10 cellular contexts compared by ENCODE assay signal in genomic region chr2:68764781-68765385, GRCh38. TPM values are rescaled to one million over a fixed set of nuclear protein-coding genes. Genes with fewer than 3 reads are reported as not detected.
DNase-seq lines count a peak whose midpoint lies in the region; ATAC-seq and TF ChIP-seq lines count a peak whose summit lies in the region.
"Had no signal": no experiment of that assay in that cellular context is flagged by ENCODE, and none has a peak within 500 bp of the region (broad histone marks: within the 10 kb centered on the region; RNA-seq: fewer than 3 reads in every experiment).

No MANE protein-coding gene starts in this region.

- H4K8ac ChIP-seq in trophoblast cell (ENCODE audit: low read depth, low read length) = no peak overlapping the region

- H3K9ac ChIP-seq in PC-3 (ENCODE audit: low read length) (no peak overlapping the region), duodenal mucosa (ENCODE audit: low read depth in 1 of 2, low read length in 2 of 2) (peak overlapping the region; percentile 3 to 34), trophoblast cell (ENCODE audit: low read length) (no peak overlapping the region)

- peaks cover 43% of the 10 kb centered on the region for H3K27me3 ChIP-seq in PC-3 (ENCODE audit: low read length)
- no peaks in the 10 kb centered on the region for H3K27me3 ChIP-seq in duodenal mucosa (ENCODE audit: control insufficient read depth in 1 of 2, insufficient read depth in 2 of 2, low read length in 2 of 2)
- H3K27me3 ChIP-seq in trophoblast cell (ENCODE audit: insufficient read depth, low read length) = no peaks in the 10 kb centered on the region

- no peaks in the 10 kb centered on the region for H3K36me3 ChIP-seq in PC-3 (ENCODE audit: low read depth, low read length)
- no peaks in the 10 kb centered on the region for H3K36me3 ChIP-seq in duodenal mucosa (ENCODE audit: control insufficient read depth in 1 of 2, insufficient read depth in 2 of 2, low read length in 2 of 2)
- H3K36me3 ChIP-seq in trophoblast cell (ENCODE audit: control insufficient read depth in 1 of 2, insufficient read depth in 2 of 2, low read length in 2 of 2) = no peaks in the 10 kb centered on the region

- H3K9me2 ChIP-seq in PC-3 (replicated peaks; ENCODE audit: low read length) = no peaks in the 10 kb centered on the region

- peak overlapping the region; percentile 47 for H2BK5ac ChIP-seq in trophoblast cell (ENCODE audit: low read depth, low read length, poor library complexity)

- H4K91ac ChIP-seq in trophoblast cell (ENCODE audit: low read depth, low read length) = no peak overlapping the region

- no TSS peak for BruUV-seq in PC-3 (replicated peaks; lab: Mats Ljungman, UMichigan)

- H3F3A ChIP-seq in PC-3 (ENCODE audit: low read length, unreplicated experiment) = no peaks in the 10 kb centered on the region

- H4K12ac ChIP-seq in trophoblast cell (ENCODE audit: low read depth, low read length) = no peak overlapping the region

- no peak overlapping the region for H3K18ac ChIP-seq in trophoblast cell (ENCODE audit: low read length)

- no peaks in the 10 kb centered on the region for H3K79me1 ChIP-seq in trophoblast cell (ENCODE audit: low read length)

- in situ Hi-C loops in KBM-7 (cut with MboI; ENCODE audit: low pct_unique_long_range_greater_than_20kb, low sequenced_read_pairs) = no loop called here

- no peak overlapping the region for H3K23ac ChIP-seq in trophoblast cell (ENCODE audit: low read length)

- H2BK12ac ChIP-seq in trophoblast cell (ENCODE audit: low read length) = no peak overlapping the region

- intact Hi-C loops in PC-3 (cut with micrococcal nuclease) = no loop called here

- no peak overlapping the region for H2BK120ac ChIP-seq in trophoblast cell (ENCODE audit: insufficient read depth, low read length, poor library complexity)

- H3K79me2 ChIP-seq in PC-3 (ENCODE audit: low read length) (no peaks in the 10 kb centered on the region), trophoblast cell (ENCODE audit: control insufficient read depth, insufficient read depth, low read length, poor library complexity) (no peaks in the 10 kb centered on the region)

- no peak overlapping the region for H3K4ac ChIP-seq in trophoblast cell (ENCODE audit: low read depth, low read length)

- no peak overlapping the region for H2AFZ ChIP-seq in PC-3 (ENCODE audit: low read length)
- no peak overlapping the region for H2AFZ ChIP-seq in trophoblast cell (ENCODE audit: insufficient read depth, low read length, poor library complexity)

- H3K4me2 ChIP-seq in PC-3 (ENCODE audit: low read length) (peak overlapping the region; percentile 9), trophoblast cell (ENCODE audit: low read length) (no peak overlapping the region)

- DNase-seq in GM12864 (ENCODE audit: low read depth) = no peak
- DNase-seq in PC-3 = no peak
- peak in 1 of 2 donors; percentile 8 for DNase-seq in trophoblast cell
- no peak for DNase-seq in KBM-7
- no peak for DNase-seq in SW480 (ENCODE audit: low spot score)
- no peak for DNase-seq in NCI-H748 (lab: John Stamatoyannopoulos, UW; ENCODE audit: unreplicated experiment)
- no peak for DNase-seq in NCI-H1694 treated with DMSO at 0.1 percent for 48 hours (lab: John Stamatoyannopoulos, UW)
- DNase-seq: retina had no signal

- no peak overlapping the region for H3K27ac ChIP-seq in PC-3 (ENCODE audit: low read length)
- H3K27ac ChIP-seq in duodenal mucosa (ENCODE audit: low read depth, low read length) = peak overlapping the region; percentile 15
- peak overlapping the region; percentile 24 for H3K27ac ChIP-seq in trophoblast cell (ENCODE audit: low read depth, low read length)

- no peaks in the 10 kb centered on the region for H3K4me1 ChIP-seq in PC-3 (ENCODE audit: insufficient read depth, low read length)
- peaks cover 44% of the 10 kb centered on the region in 2 donors for H3K4me1 ChIP-seq in duodenal mucosa (ENCODE audit: control insufficient read depth in 1 of 2, insufficient read depth in 2 of 2, low read length in 2 of 2)
- H3K4me1 ChIP-seq in trophoblast cell (ENCODE audit: control insufficient read depth in 1 of 2, insufficient read depth in 2 of 2, low read length in 2 of 2) = peaks cover 9 to 16% of the 10 kb centered on the region in 2 experiments

- H4K20me1 ChIP-seq in PC-3 (ENCODE audit: low read length) = no peaks in the 10 kb centered on the region

- peak overlapping the region; percentile 32 for H3K4me3 ChIP-seq in GM12864 (ENCODE audit: low read depth, low read length)
- no peak overlapping the region for H3K4me3 ChIP-seq in PC-3 (ENCODE audit: low read length)
- H3K4me3 ChIP-seq in duodenal mucosa (ENCODE audit: low read depth in 1 of 2, low read length in 2 of 2) = peak overlapping the region; percentile 21 to 33
- no peak overlapping the region for H3K4me3 ChIP-seq in trophoblast cell (ENCODE audit: low read depth, low read length)

- no peaks in the 10 kb centered on the region for H3K9me3 ChIP-seq in PC-3 (ENCODE audit: low read length)
- H3K9me3 ChIP-seq in duodenal mucosa (ENCODE audit: control insufficient read depth in 1 of 2, low read length in 2 of 2) = no peaks in the 10 kb centered on the region
- no peaks in the 10 kb centered on the region for H3K9me3 ChIP-seq in trophoblast cell (ENCODE audit: insufficient read depth, low read depth, low read length)

- no CpG with 5 or more reads among the region's 5 CpGs for WGBS in trophoblast cell (ENCODE audit: extremely low coverage, insufficient coverage, insufficient read length)

- CTCF ChIA-PET in PC-3 (lab: Charles Lee) = no interaction called here

- H3K14ac ChIP-seq in trophoblast cell (ENCODE audit: low read length) = no peak overlapping the region

- POLR2A ChIA-PET in PC-3 (lab: Charles Lee; ENCODE audit: unreplicated experiment) = no interaction called here

- no peak for ATAC-seq in PC-3

- no peak for TF ChIP-seq CTCF in GM12864 (IDR thresholded peaks at IDR 0.05; ENCODE audit: low read depth, low read length, missing control alignments)
- TF ChIP-seq CTCF in PC-3 (conservative IDR thresholded peaks at IDR 0.05; ENCODE audit: low read depth, low read length) = no peak

- no peak overlapping the region for H2AK5ac ChIP-seq in trophoblast cell (ENCODE audit: low read length)

RNA-seq across cellular contexts. Expression of gene ARHGAP25, which starts 30.3 kb away (rescaled TPM):
- total RNA-seq in PC-3 (2014; rRNA removed) = not detected in 2 replicates
- 0.60 and 0.64 TPM in 2 replicates for polyA plus RNA-seq in trophoblast cell (2013)
- total RNA-seq: G401 had no signal

Comparison
In these comparisons a context has a peak if more than half of its experiments do, and no peak if none do; other contexts are left out.
1. H3K4me3 ChIP-seq: peak in GM12864 (single experiment) and duodenal mucosa (2 of 2); none in PC-3 (single experiment) and trophoblast cell (single experiment).
2. H3K9ac ChIP-seq: peak in duodenal mucosa (2 of 2); none in PC-3 (single experiment) and trophoblast cell (single experiment).